Comparison of ENCODE assay signal across 9 cellular contexts in the genomic region with DNA sequence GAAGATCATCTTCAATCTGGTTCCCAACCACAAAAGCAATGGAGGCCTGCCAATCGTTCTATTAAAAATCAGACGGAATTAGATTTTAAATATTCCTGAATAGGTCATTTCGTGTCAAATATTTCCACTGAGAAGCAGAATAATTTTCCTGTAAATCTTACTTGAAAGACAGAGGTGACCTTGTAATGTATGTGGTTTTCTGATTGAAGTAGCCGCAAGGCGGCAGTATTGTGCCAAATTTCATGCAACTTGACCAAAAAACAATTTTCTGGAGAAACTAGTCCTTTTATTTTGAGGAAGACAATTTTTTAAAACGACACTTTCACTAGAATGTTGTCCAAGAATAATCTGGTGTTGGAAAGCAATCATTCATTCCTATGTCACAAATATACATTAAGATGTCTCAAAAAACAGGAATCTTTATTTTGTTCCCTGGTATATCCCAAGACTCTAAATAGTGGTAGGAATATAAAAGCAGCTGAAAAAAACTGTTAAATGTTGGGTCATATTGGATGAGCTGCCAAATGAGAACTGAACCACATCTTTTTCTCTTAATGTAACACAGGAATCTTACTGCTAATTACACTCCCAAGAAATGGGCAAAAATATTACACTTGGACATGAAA. TPM values are rescaled to one million over a fixed set of nuclear protein-coding genes. Genes with fewer than 3 reads are reported as not detected.
DNase-seq lines count a peak whose midpoint lies in the region; ATAC-seq and TF ChIP-seq lines count a peak whose summit lies in the region.
"Had no signal": no experiment of that assay in that cellular context is flagged by ENCODE, and none has a peak within 500 bp of the region (broad histone marks: within the 10 kb centered on the region; RNA-seq: fewer than 3 reads in every experiment).

No MANE protein-coding gene starts in this region.

- peak; percentile 66 for DNase-seq in activated CD4-positive, alpha-beta T cell treated with anti-CD3 and anti-CD28 coated beads for 48 hours
- no peak for DNase-seq in activated CD4-positive, alpha-beta T cell treated with anti-CD3 and anti-CD28 coated beads, Interleukin-2, amount 50 U/mL, for 4 hours
- DNase-seq in NB4 (ENCODE audit: low read depth) (peak; percentile 64), glutamatergic neuron (peak; percentile 58), progenitor cell of endocrine pancreas (ENCODE audit: low spot score, unreplicated experiment) (peak; percentile 29), GDM1 (lab: John Stamatoyannopoulos, UW) (no peak)
- DNase-seq: activated naive CD8-positive, alpha-beta T cell treated with anti-CD3 and anti-CD28 coated beads, Interleukin-2, amount 10 ng/mL, durations not matched to agents 7 days and 5 days had no signal

- H3K27ac Mint-ChIP-seq in glutamatergic neuron (ENCODE audit: unreplicated experiment): no peak overlapping the region
- H3K27ac Mint-ChIP-seq in progenitor cell of endocrine pancreas: no peak overlapping the region
- H3K27ac Mint-ChIP-seq: activated naive CD8-positive, alpha-beta T cell treated with anti-CD3 and anti-CD28 coated beads, Interleukin-2, amount 10 ng/mL, durations not matched to agents 7 days and 5 days had no signal

- H3K4me1 Mint-ChIP-seq in glutamatergic neuron (ENCODE audit: low read depth, unreplicated experiment): no peaks in the 10 kb centered on the region
- H3K4me1 Mint-ChIP-seq in progenitor cell of endocrine pancreas (ENCODE audit: low read depth): peaks cover 3% of the 10 kb centered on the region
- H3K4me1 Mint-ChIP-seq: activated naive CD8-positive, alpha-beta T cell treated with anti-CD3 and anti-CD28 coated beads, Interleukin-2, amount 10 ng/mL, durations not matched to agents 7 days and 5 days had no signal

- no peak for TF ChIP-seq POLR2A in NB4 (IDR thresholded peaks at IDR 0.05; ENCODE audit: extremely low read depth, insufficient read length)

- no peak overlapping the region for H3K4me3 ChIP-seq in NB4 (ENCODE audit: low read depth, low read length)
- H3K4me3 ChIP-seq in WI38 (ENCODE audit: low read depth, low read length): no peak overlapping the region

- H3K4me3 Mint-ChIP-seq in glutamatergic neuron (ENCODE audit: unreplicated experiment): no peak overlapping the region
- H3K4me3 Mint-ChIP-seq in progenitor cell of endocrine pancreas (ENCODE audit: low read depth): no peak overlapping the region
- H3K4me3 Mint-ChIP-seq: activated naive CD8-positive, alpha-beta T cell treated with anti-CD3 and anti-CD28 coated beads, Interleukin-2, amount 10 ng/mL, durations not matched to agents 7 days and 5 days had no signal

- H3K27me3 Mint-ChIP-seq in glutamatergic neuron (ENCODE audit: unreplicated experiment): no peaks in the 10 kb centered on the region
- no peaks in the 10 kb centered on the region for H3K27me3 Mint-ChIP-seq in progenitor cell of endocrine pancreas
- H3K27me3 Mint-ChIP-seq: activated naive CD8-positive, alpha-beta T cell treated with anti-CD3 and anti-CD28 coated beads, Interleukin-2, amount 10 ng/mL, durations not matched to agents 7 days and 5 days had no signal

- H3K9me3 Mint-ChIP-seq in glutamatergic neuron (ENCODE audit: unreplicated experiment) (no peaks in the 10 kb centered on the region), progenitor cell of endocrine pancreas (ENCODE audit: low read depth) (no peaks in the 10 kb centered on the region)
- H3K9me3 Mint-ChIP-seq: activated naive CD8-positive, alpha-beta T cell treated with anti-CD3 and anti-CD28 coated beads, Interleukin-2, amount 10 ng/mL, durations not matched to agents 7 days and 5 days had no signal

- peak; percentile 65 for TF ChIP-seq CTCF in NB4 (IDR thresholded peaks at IDR 0.05; ENCODE audit: low read depth, low read length)
- TF ChIP-seq CTCF in WI38 (IDR thresholded peaks at IDR 0.05; ENCODE audit: low read depth, low read length): peak; percentile 69
- peak; percentile 90 for TF ChIP-seq CTCF in glutamatergic neuron (IDR thresholded peaks at IDR 0.05; ENCODE audit: partially characterized antibody, unreplicated experiment)
- peak; percentile 83 for TF ChIP-seq CTCF in progenitor cell of endocrine pancreas (IDR thresholded peaks at IDR 0.05; ENCODE audit: unreplicated experiment)

- H3K36me3 Mint-ChIP-seq in glutamatergic neuron (ENCODE audit: unreplicated experiment) (no peaks in the 10 kb centered on the region), progenitor cell of endocrine pancreas (ENCODE audit: insufficient read depth) (no peaks in the 10 kb centered on the region)
- H3K36me3 Mint-ChIP-seq: activated naive CD8-positive, alpha-beta T cell treated with anti-CD3 and anti-CD28 coated beads, Interleukin-2, amount 10 ng/mL, durations not matched to agents 7 days and 5 days had no signal

- ATAC-seq in GM21723 (IDR thresholded peaks at IDR 0.05; ENCODE audit: unreplicated experiment): no peak

RNA-seq across cellular contexts. Expression of gene SPAG17, which starts 33.6 kb away (rescaled TPM):
- total RNA-seq in glutamatergic neuron (ENCODE audit: unreplicated experiment) (not detected), progenitor cell of endocrine pancreas (13.4 and 14.9 TPM in 2 replicates)
- total RNA-seq: activated naive CD8-positive, alpha-beta T cell treated with anti-CD3 and anti-CD28 coated beads, Interleukin-2, amount 10 ng/mL, durations not matched to agents 7 days and 5 days had no signal

Comparison
In these comparisons a context has a peak if more than half of its experiments do, and no peak if none do; other contexts are left out.
1. DNase-seq: peak in activated CD4-positive, alpha-beta T cell treated with anti-CD3 and anti-CD28 coated beads for 48 hours (single experiment), NB4 (single experiment), glutamatergic neuron (single experiment) and progenitor cell of endocrine pancreas (single experiment); none in activated CD4-positive, alpha-beta T cell treated with anti-CD3 and anti-CD28 coated beads, Interleukin-2, amount 50 U/mL, for 4 hours (0 of 2) and GDM1 (single experiment).
2. RNA of gene SPAG17, which starts 33.6 kb away (total RNA-seq): 13.4 to 14.9 TPM in progenitor cell of endocrine pancreas; not detected in glutamatergic neuron (single experiment); every median in the first group is over 10 times any median in the second.
3. Peak in every context shown above with its lines, with median percentiles within 50 percentile points of each other: CTCF ChIP-seq.